In genomic region chr12:92421042-92421441, GRCh38 we compare ENCODE assay signal across 25 cellular contexts.
DNase-seq lines count a peak whose midpoint lies in the region; ATAC-seq, FAIRE-seq and TF ChIP-seq lines count a peak whose summit lies in the region.
"Had no signal": no experiment of that assay in that cellular context is flagged by ENCODE, and none has a peak within 500 bp of the region (broad histone marks: within the 10 kb centered on the region; RNA-seq: fewer than 3 reads in every experiment).

No MANE protein-coding gene starts in this region.

- no peak for TF ChIP-seq POLR2A in A549 (IDR thresholded peaks at IDR 0.05; ENCODE audit: low read length)

- no peaks in the 10 kb centered on the region for H4K20me1 ChIP-seq in OCI-LY7 (ENCODE audit: insufficient read depth, low read length)

- peak overlapping the region; percentile 71 for H2AFZ ChIP-seq in OCI-LY7 (ENCODE audit: low read length)
- H2AFZ ChIP-seq: GM23338 had no signal

- H3K9me3 ChIP-seq in A549, result no peaks in the 10 kb centered on the region
- H3K9me3 ChIP-seq in OCI-LY7 (ENCODE audit: low read length), result no peaks in the 10 kb centered on the region
- H3K9me3 ChIP-seq in CD8-positive, alpha-beta memory T cell (ENCODE audit: low read length), result no peaks in the 10 kb centered on the region
- H3K9me3 ChIP-seq: BE2C, Caco-2, Peyer's patch, SJCRH30 had no signal

- CTCF ChIA-PET in A549 (lab: Yijun Ruan, JAX), result interaction anchor here (1.5 kb wide), 1 partner anchor 14 kb away, joined by 3 read pairs; no protein-coding TSS in a partner anchor
- CTCF ChIA-PET in OCI-LY7 (lab: Charles Lee; ENCODE audit: unreplicated experiment), result no interaction called here
- CTCF ChIA-PET in CD8-positive, alpha-beta memory T cell (lab: Charles Lee), result interaction anchor here (0.7 kb wide), 1 partner anchor 14 kb away, joined by 3 read pairs; no protein-coding TSS in a partner anchor

- WGBS in A549 (ENCODE audit: missing lambda C conversion rate), result 85% methylated on average over 1 of the region's 1 CpG

- TF ChIP-seq CTCF in A549 (IDR thresholded peaks at IDR 0.05), result no peak
- TF ChIP-seq CTCF in OCI-LY7 (conservative IDR thresholded peaks at IDR 0.05; ENCODE audit: low read length), result no peak
- no peak for TF ChIP-seq CTCF in glutamatergic neuron (IDR thresholded peaks at IDR 0.05; ENCODE audit: partially characterized antibody, unreplicated experiment)

- H3K4me2 ChIP-seq in A549, result peak overlapping the region; percentile 38; the same call in 1 of the 3 replicates
- H3K4me2 ChIP-seq in OCI-LY7 (ENCODE audit: low read length), result no peak overlapping the region
- H3K4me2 ChIP-seq: GM23338 had no signal

- H3K27me3 Mint-ChIP-seq in CD8-positive, alpha-beta memory T cell, result no peaks in the 10 kb centered on the region
- no peaks in the 10 kb centered on the region for H3K27me3 Mint-ChIP-seq in glutamatergic neuron (ENCODE audit: unreplicated experiment)
- H3K27me3 Mint-ChIP-seq: CD4-positive, CD25-positive, alpha-beta regulatory T cell had no signal

- FAIRE-seq in A549 (lab: Jason Lieb, UNC) (peak; percentile 7), GM18507 (lab: Jason Lieb, UNC) (peak; percentile 48)
- FAIRE-seq: A204.1, HTR-8/SVneo had no signal

- peaks cover 0 to 12% (median 8%) of the 10 kb centered on the region in 3 donors for H3K4me1 Mint-ChIP-seq in CD8-positive, alpha-beta memory T cell
- peaks cover 4% of the 10 kb centered on the region for H3K4me1 Mint-ChIP-seq in glutamatergic neuron (ENCODE audit: low read depth, unreplicated experiment)

- no peaks in the 10 kb centered on the region for H3K36me3 ChIP-seq in OCI-LY7 (ENCODE audit: insufficient read depth, low read length)
- H3K36me3 ChIP-seq in CD8-positive, alpha-beta memory T cell (ENCODE audit: insufficient read depth, low read length), result no peaks in the 10 kb centered on the region
- H3K36me3 ChIP-seq: BE2C, Peyer's patch, SJCRH30 had no signal

- no peaks in the 10 kb centered on the region for H3K27me3 ChIP-seq in CD8-positive, alpha-beta memory T cell (ENCODE audit: insufficient read depth, low read length, poor library complexity, severe bottlenecking)
- H3K27me3 ChIP-seq: BE2C, Peyer's patch, SJCRH30 had no signal

- no TSS peak for BruUV-seq in OCI-LY7 (replicated peaks; lab: Mats Ljungman, UMichigan)

- H3K9me3 Mint-ChIP-seq in CD8-positive, alpha-beta memory T cell, result no peaks in the 10 kb centered on the region
- peaks cover 3% of the 10 kb centered on the region for H3K9me3 Mint-ChIP-seq in glutamatergic neuron (ENCODE audit: unreplicated experiment)
- H3K9me3 Mint-ChIP-seq: GM23338 had no signal

- DNase-seq in A549 (ENCODE audit: low read depth in 1 of 2, low spot score in 1 of 2) (no peak), GM18507 (ENCODE audit: extremely low spot score, insufficient read length, low read depth) (no peak), OCI-LY7 (ENCODE audit: low spot score) (no peak), epithelial cell of prostate (ENCODE audit: low read depth, low spot score) (no peak), superior temporal gyrus (ENCODE audit: extremely low spot score) (no peak), putamen (ENCODE audit: low spot score) (no peak), glutamatergic neuron (no peak)
- no peak for DNase-seq in CD8-positive, alpha-beta memory T cell
- DNase-seq: BE2C; CD4-positive, CD25-positive, alpha-beta regulatory T cell; DMS 273 treated with DMSO at 0.1 percent for 48 hours; DMS79 treated with DMSO at 0.1 percent for 48 hours; KG1; NCI-H1092; NCI-H1436; NCI-H187 treated with DMSO at 0.1 percent for 48 hours; NCI-H748 treated with DMSO at 0.1 percent for 48 hours; NK-92 treated with Interleukin-12 subunit alpha and Interleukin-12 subunit beta, amount 100 ng/mL, for 24 hours; Peyer's patch; SJCRH30 had no signal

- H3K27ac Mint-ChIP-seq in CD8-positive, alpha-beta memory T cell, result no peak overlapping the region
- H3K27ac Mint-ChIP-seq in glutamatergic neuron (ENCODE audit: unreplicated experiment), result no peak overlapping the region
- H3K27ac Mint-ChIP-seq: GM23338 had no signal

- intact Hi-C loops in OCI-LY7 (cut with micrococcal nuclease; ENCODE audit: unreplicated experiment), result no loop called here

- H3K4me3 Mint-ChIP-seq in CD8-positive, alpha-beta memory T cell, result no peak overlapping the region
- no peak overlapping the region for H3K4me3 Mint-ChIP-seq in glutamatergic neuron (ENCODE audit: unreplicated experiment)
- H3K4me3 Mint-ChIP-seq: CD4-positive, CD25-positive, alpha-beta regulatory T cell; GM23338 had no signal

- H3K79me2 ChIP-seq in OCI-LY7 (ENCODE audit: insufficient read depth, low read depth, low read length), result no peaks in the 10 kb centered on the region

- H3K4me1 ChIP-seq in A549, result peaks cover 31% of the 10 kb centered on the region
- H3K4me1 ChIP-seq in OCI-LY7 (ENCODE audit: insufficient read depth, low read length, poor library complexity, severe bottlenecking), result peaks cover 13% of the 10 kb centered on the region
- peaks cover 3% of the 10 kb centered on the region for H3K4me1 ChIP-seq in CD8-positive, alpha-beta memory T cell (ENCODE audit: insufficient read depth, low read length)
- H3K4me1 ChIP-seq: BE2C, Caco-2, Peyer's patch, SJCRH30 had no signal

- TF ChIP-seq EP300 in A549 (IDR thresholded peaks at IDR 0.05), result no peak

- H3K36me3 Mint-ChIP-seq in CD8-positive, alpha-beta memory T cell, result no peaks in the 10 kb centered on the region
- H3K36me3 Mint-ChIP-seq in glutamatergic neuron (ENCODE audit: unreplicated experiment), result no peaks in the 10 kb centered on the region
- H3K36me3 Mint-ChIP-seq: CD4-positive, CD25-positive, alpha-beta regulatory T cell had no signal

- no peaks in the 10 kb centered on the region for H3K9me2 ChIP-seq in OCI-LY7 (ENCODE audit: insufficient read depth, low read length)

- no peak for TF ChIP-seq RAD21 in A549 (conservative IDR thresholded peaks at IDR 0.05 in 1 of 2, IDR thresholded peaks at IDR 0.05 in 1 of 2)

- peak overlapping the region; percentile 51 to 65; a peak in 5 of 6 replicates for H3K27ac ChIP-seq in A549
- no peak overlapping the region for H3K27ac ChIP-seq in OCI-LY7 (ENCODE audit: low read depth, low read length, poor library complexity, severe bottlenecking)
- H3K27ac ChIP-seq in epithelial cell of prostate, result peak overlapping the region; percentile 64
- no peak overlapping the region for H3K27ac ChIP-seq in CD8-positive, alpha-beta memory T cell (ENCODE audit: low read depth, low read length)
- H3K27ac ChIP-seq: Peyer's patch, SJCRH30 had no signal

- POLR2A ChIA-PET in A549 (lab: Yijun Ruan, JAX), result no interaction called here
- POLR2A ChIA-PET in OCI-LY7 (lab: Charles Lee), result interaction anchor here (0.8 to 4.0 kb wide), 7 partner anchors 10 to 275 kb away, joined by 3 to 20 read pairs (median 4); partner anchors contain the start of gene BTG1
- POLR2A ChIA-PET in CD8-positive, alpha-beta memory T cell (lab: Charles Lee), result no interaction called here

- no peak for ATAC-seq in A549
- ATAC-seq: GM23338, HCT116 had no signal

- H3K4me3 ChIP-seq in A549 (no peak overlapping the region), OCI-LY7 (ENCODE audit: low read depth, low read length, poor library complexity, severe bottlenecking) (no peak overlapping the region)
- no peak overlapping the region for H3K4me3 ChIP-seq in CD8-positive, alpha-beta memory T cell (ENCODE audit: low read length)
- H3K4me3 ChIP-seq: GM23338, Peyer's patch, SJCRH30 had no signal

TF ChIP-seq in A549, 52 proteins besides CTCF, POLR2A, EP300 and RAD21:
- no peak for TF ChIP-seq ZFP36 (IDR thresholded peaks at IDR 0.05; ENCODE audit: borderline replicate concordance, partially characterized antibody)
- TF ChIP-seq CHD2 (IDR thresholded peaks at IDR 0.05; ENCODE audit: low read length, partially characterized antibody), result no peak
- TF ChIP-seq BHLHE40 (IDR thresholded peaks at IDR 0.05; ENCODE audit: low read depth, low read length), result no peak
TF ChIP-seq in A549: peak in this region for 0.

Comparison
In these comparisons a context has a peak if more than half of its experiments do, and no peak if none do; other contexts are left out.
1. H3K27ac ChIP-seq: peak in A549 (2 of 2) and epithelial cell of prostate (single experiment); none in OCI-LY7 (single experiment) and CD8-positive, alpha-beta memory T cell (single experiment).